Comparison of ENCODE assay signal across 7 cellular contexts in the genomic region with DNA sequence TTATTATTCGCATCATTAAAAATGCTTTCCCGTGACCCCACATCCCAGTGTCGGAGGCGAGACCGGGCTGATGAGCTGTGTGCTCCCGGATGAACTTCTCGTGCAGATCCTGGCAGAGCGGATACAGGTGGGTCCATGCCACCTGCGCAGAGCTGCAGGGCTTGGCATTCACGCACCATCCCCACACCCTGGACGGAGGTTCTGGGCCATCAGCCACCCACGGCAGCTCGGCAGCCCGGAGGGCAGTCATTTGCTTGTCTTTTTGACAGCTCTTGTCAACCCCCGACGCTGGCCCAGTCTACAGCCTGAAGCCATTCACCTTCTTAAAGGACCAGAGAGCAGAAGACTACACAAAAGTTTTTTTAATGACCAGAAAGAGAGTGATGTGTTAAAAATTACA.
A peak's percentile ranks its signal among the peaks of the same experiment; 100 is the strongest.
DNase-seq lines count a peak whose midpoint lies in the region; ATAC-seq, FAIRE-seq and TF ChIP-seq lines count a peak whose summit lies in the region.
"Not testable (repeated sequence)": the region's sequence is repeated elsewhere in the genome, so short reads cannot be mapped to it uniquely, and the experiment has no call there.

No MANE protein-coding gene starts in this region.

- not testable (repeated sequence) for H3K23ac ChIP-seq in neuronal stem cell (ENCODE audit: low read depth, low read length, poor library complexity); trophoblast cell (ENCODE audit: low read length)

- not testable (repeated sequence) for H3K79me1 ChIP-seq in neuronal stem cell (ENCODE audit: low read depth, low read length); trophoblast cell (ENCODE audit: low read length)

- FAIRE-seq in keratinocyte (lab: Jason Lieb, UNC): not testable (repeated sequence)

- TF ChIP-seq CTCF in SK-N-SH (IDR thresholded peaks at IDR 0.05); foreskin keratinocyte (conservative IDR thresholded peaks at IDR 0.05); keratinocyte (optimal IDR thresholded peaks at IDR 0.05 in 1 of 3, IDR thresholded peaks at IDR 0.05 in 1 of 3, conservative IDR thresholded peaks at IDR 0.05 in 1 of 3; ENCODE audit: extremely low read depth in 1 of 3, insufficient read depth in 2 of 3, low read length in 3 of 3): not testable (repeated sequence)

- H3K36me3 ChIP-seq in H7 (replicated peaks; ENCODE audit: control insufficient read depth, insufficient read depth, low read length); SK-N-SH (replicated peaks in 1 of 2; ENCODE audit: control insufficient read depth in 1 of 2, insufficient read depth in 2 of 2, low read length in 1 of 2); keratinocyte (ENCODE audit: control insufficient read depth in 2 of 2, extremely low read depth in 1 of 2, insufficient read depth in 2 of 2, low read length in 2 of 2); neuronal stem cell (replicated peaks in 1 of 2; ENCODE audit: control insufficient read depth in 2 of 2, insufficient read depth in 2 of 2, low read length in 2 of 2); trophoblast cell (ENCODE audit: control insufficient read depth in 1 of 2, insufficient read depth in 2 of 2, low read length in 2 of 2): not testable (repeated sequence)

- H3K4me1 ChIP-seq in SK-N-SH (ENCODE audit: control insufficient read depth in 1 of 2, insufficient read depth in 2 of 2, low read depth in 1 of 2, low read length in 1 of 2); foreskin keratinocyte; keratinocyte (ENCODE audit: control insufficient read depth, extremely low read depth, insufficient read depth, low read length); neuronal stem cell (ENCODE audit: control insufficient read depth in 2 of 2, insufficient read depth in 1 of 2, low read depth in 1 of 2, low read length in 2 of 2); trophoblast cell (ENCODE audit: control insufficient read depth in 1 of 2, insufficient read depth in 2 of 2, low read length in 2 of 2): not testable (repeated sequence)

- 60% methylated on average over 10 of the region's 16 CpGs for WGBS in SK-N-SH (ENCODE audit: low lambda C conversion rate)
- WGBS in neuronal stem cell (ENCODE audit: extremely low coverage in 2 of 2, insufficient read length in 2 of 2, insufficient replicate concordance in 1 of 2), 2 donors: no CpG with 5 or more reads among the region's 16 CpGs
- WGBS in trophoblast cell (ENCODE audit: extremely low coverage, insufficient coverage, insufficient read length): no CpG with 5 or more reads among the region's 16 CpGs

- not testable (repeated sequence) for H3K27ac ChIP-seq in SK-N-SH (ENCODE audit: low read depth in 2 of 2, low read length in 1 of 2); foreskin keratinocyte; keratinocyte (ENCODE audit: control insufficient read depth, insufficient read depth, low read length); neuronal stem cell (replicated peaks; ENCODE audit: low read length); trophoblast cell (ENCODE audit: low read depth, low read length)

- not testable (repeated sequence) for H4K20me1 ChIP-seq in SK-N-SH (ENCODE audit: insufficient read depth); keratinocyte (ENCODE audit: control insufficient read depth, extremely low read depth, insufficient read depth, low read length)

- H2BK12ac ChIP-seq in neuronal stem cell (ENCODE audit: low read length); trophoblast cell (ENCODE audit: low read length): not testable (repeated sequence)

- not testable (repeated sequence) for H3K9me1 ChIP-seq in keratinocyte (ENCODE audit: control insufficient read depth, extremely low read depth, insufficient read depth, low read length)

- not testable (repeated sequence) for H2BK15ac ChIP-seq in neuronal stem cell (ENCODE audit: low read length)

- not testable (repeated sequence) for H4K8ac ChIP-seq in neuronal stem cell (ENCODE audit: low read depth, low read length); trophoblast cell (ENCODE audit: low read depth, low read length)

- not testable (repeated sequence) for TF ChIP-seq EP300 in SK-N-SH (IDR thresholded peaks at IDR 0.05; ENCODE audit: borderline replicate concordance in 1 of 2, low read depth in 1 of 2, low read length in 1 of 2)

- not testable (repeated sequence) for H3K9ac ChIP-seq in SK-N-SH; keratinocyte (ENCODE audit: control insufficient read depth, extremely low read depth, insufficient read depth, low read length); trophoblast cell (ENCODE audit: low read length)
- peak overlapping the region; percentile 21 for H3K9ac ChIP-seq in neuronal stem cell (ENCODE audit: low read depth, low read length, poor library complexity)

- POLR2A ChIA-PET in SK-N-SH (lab: Yijun Ruan, JAX): not testable (repeated sequence)

- CTCF ChIA-PET in SK-N-SH (lab: Yijun Ruan, JAX): not testable (repeated sequence)

- H2AFZ ChIP-seq in SK-N-SH (ENCODE audit: low read depth): peak overlapping the region; percentile 56; the same call in 1 of the 2 replicates
- peak overlapping the region; percentile 32 for H2AFZ ChIP-seq in keratinocyte (ENCODE audit: control insufficient read depth, low read length)
- not testable (repeated sequence) for H2AFZ ChIP-seq in neuronal stem cell (ENCODE audit: low read length); trophoblast cell (ENCODE audit: insufficient read depth, low read length, poor library complexity)

- peak; percentile 21 for ATAC-seq in foreskin keratinocyte

- H3F3A ChIP-seq in SK-N-SH (replicated peaks; ENCODE audit: insufficient read depth): not testable (repeated sequence)

- not testable (repeated sequence) for H3K79me2 ChIP-seq in SK-N-SH (ENCODE audit: insufficient read depth); keratinocyte (ENCODE audit: control insufficient read depth, insufficient read depth, low read length); trophoblast cell (ENCODE audit: control insufficient read depth, insufficient read depth, low read length, poor library complexity)

- H3K9me3 ChIP-seq in SK-N-SH; keratinocyte (ENCODE audit: control insufficient read depth, low read depth, low read length); neuronal stem cell (replicated peaks in 1 of 2; ENCODE audit: control insufficient read depth in 2 of 2, insufficient read depth in 1 of 2, low read depth in 1 of 2, low read length in 2 of 2); trophoblast cell (ENCODE audit: insufficient read depth, low read depth, low read length): not testable (repeated sequence)

- not testable (repeated sequence) for H3K14ac ChIP-seq in neuronal stem cell (ENCODE audit: low read length); trophoblast cell (ENCODE audit: low read length)

- not testable (repeated sequence) for TF ChIP-seq RAD21 in SK-N-SH (IDR thresholded peaks at IDR 0.05; ENCODE audit: low read length)

- not testable (repeated sequence) for H2AK5ac ChIP-seq in neuronal stem cell (ENCODE audit: low read depth, low read length); trophoblast cell (ENCODE audit: low read length)

- H2BK120ac ChIP-seq in neuronal stem cell (ENCODE audit: low read depth, low read length); trophoblast cell (ENCODE audit: insufficient read depth, low read length, poor library complexity): not testable (repeated sequence)

- not testable (repeated sequence) for H3K4me2 ChIP-seq in SK-N-SH; keratinocyte (ENCODE audit: control insufficient read depth, extremely low read depth, insufficient read depth, low read depth, low read length); neuronal stem cell (ENCODE audit: insufficient read depth, low read length, poor library complexity, severe bottlenecking); trophoblast cell (ENCODE audit: low read length)

- H3K27me3 ChIP-seq in H7 (ENCODE audit: control insufficient read depth, insufficient read depth, low read length); SK-N-SH (ENCODE audit: insufficient read depth); foreskin keratinocyte; keratinocyte (ENCODE audit: control insufficient read depth, extremely low read depth, insufficient read depth, low read length); neuronal stem cell (ENCODE audit: control insufficient read depth in 3 of 3, insufficient read depth in 3 of 3, low read depth in 1 of 3, low read length in 3 of 3); trophoblast cell (ENCODE audit: insufficient read depth, low read length): not testable (repeated sequence)

- H4K91ac ChIP-seq in neuronal stem cell (ENCODE audit: low read depth, low read length, poor library complexity): not testable (repeated sequence)
- peak overlapping the region; percentile 18 for H4K91ac ChIP-seq in trophoblast cell (ENCODE audit: low read depth, low read length)

- H2BK5ac ChIP-seq in neuronal stem cell (ENCODE audit: low read length); trophoblast cell (ENCODE audit: low read depth, low read length, poor library complexity): not testable (repeated sequence)

- not testable (repeated sequence) for H3K4ac ChIP-seq in neuronal stem cell (ENCODE audit: low read length); trophoblast cell (ENCODE audit: low read depth, low read length)

- H4K12ac ChIP-seq in trophoblast cell (ENCODE audit: low read depth, low read length): not testable (repeated sequence)

- H3K4me3 ChIP-seq in H7 (ENCODE audit: insufficient read depth, low read depth, low read length); SK-N-SH (ENCODE audit: low read depth in 2 of 2, low read length in 1 of 2); keratinocyte (ENCODE audit: control insufficient read depth in 2 of 3, extremely low read depth in 1 of 3, insufficient read depth in 2 of 3, low read depth in 1 of 3, low read length in 3 of 3); neuronal stem cell (ENCODE audit: low read length in 2 of 2); trophoblast cell (ENCODE audit: low read depth, low read length): not testable (repeated sequence)

- H3K18ac ChIP-seq in neuronal stem cell (ENCODE audit: low read length); trophoblast cell (ENCODE audit: low read length): not testable (repeated sequence)

- dilution Hi-C loops in keratinocyte (cut with MboI; ENCODE audit: extremely low pct_ligation_motif_present, low sequenced_read_pairs): not testable (repeated sequence)

- not testable (repeated sequence) for H3K9me2 ChIP-seq in SK-N-SH

- DNase-seq in D341Med (ENCODE audit: low spot score): peak; percentile 1
- peak; percentile 0 for DNase-seq in H7
- DNase-seq in SK-N-SH; foreskin keratinocyte; keratinocyte (ENCODE audit: low read depth, low spot score); neuronal stem cell (ENCODE audit: low spot score): not testable (repeated sequence)
- DNase-seq in trophoblast cell: peak in 1 of 2 donors; percentile 0
